Comparison of ENCODE assay signal across 8 cellular contexts in the genomic region with DNA sequence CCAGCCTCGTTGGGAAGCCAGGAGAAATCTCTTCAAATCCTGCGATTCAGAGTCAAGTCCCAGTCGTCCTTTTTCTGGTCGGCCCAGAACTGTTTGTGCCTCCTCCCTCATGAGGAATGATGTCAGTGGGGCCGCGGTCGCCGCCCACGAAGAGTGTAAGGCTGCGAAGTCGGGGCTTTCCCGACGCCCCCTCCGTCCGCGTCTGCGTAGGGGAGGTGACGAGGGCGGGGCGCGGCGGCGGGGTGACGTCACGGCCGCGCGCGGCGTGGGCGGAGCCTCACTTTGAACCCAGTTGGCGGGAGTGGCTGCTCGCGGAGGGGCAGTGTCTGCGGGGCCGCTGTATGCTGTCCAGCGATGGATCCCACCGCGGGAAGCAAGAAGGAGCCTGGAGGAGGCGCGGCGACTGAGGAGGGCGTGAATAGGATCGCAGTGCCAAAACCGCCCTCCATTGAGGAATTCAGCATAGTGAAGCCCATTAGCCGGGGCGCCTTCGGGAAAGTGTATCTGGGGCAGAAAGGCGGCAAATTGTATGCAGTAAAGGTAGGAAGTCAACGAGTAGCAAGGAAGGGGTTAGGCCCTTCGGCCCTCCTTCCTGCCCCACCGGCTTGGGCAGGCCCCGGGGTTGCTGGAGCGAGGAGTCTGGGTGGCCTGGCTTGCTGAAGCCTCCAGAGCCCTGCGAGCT. TPM values are rescaled to one million over a fixed set of nuclear protein-coding genes. Genes with fewer than 3 reads are reported as not detected.
DNase-seq lines count a peak whose midpoint lies in the region; ATAC-seq, FAIRE-seq and TF ChIP-seq lines count a peak whose summit lies in the region.

A gene (plus strand): TSS at position 280 of the 682 bp plus-strand sequence. CDS start 75 bp downstream, at position 355.

- H3K4me3 ChIP-seq in right atrium auricular region: peak within 1 kb of the TSS; percentile 90 to 97
- peak within 1 kb of the TSS; percentile 86 for H3K4me3 ChIP-seq in psoas muscle

- H3K27me3 ChIP-seq in right atrium auricular region (no peaks in the 10 kb centered on the region), psoas muscle (ENCODE audit: insufficient read depth in 3 of 3, low read length in 2 of 3) (no peaks in the 10 kb centered on the region)

- 0 to 1% (median 0%) methylated on average over 52 to 55 of the region's 55 CpGs for WGBS in psoas muscle, 3 donors

- no peak for FAIRE-seq in urothelium cell line (lab: Jason Lieb, UNC)

- H3K27ac ChIP-seq in right atrium auricular region (peak within 1 kb of the TSS; percentile 98 to 99), psoas muscle (peak within 1 kb of the TSS; percentile 99)

- intact Hi-C loops in T-helper 2 cell treated with Interferon-gamma antibody and Interleukin-4, amounts not matched to agents 100 ng/mL and 5 ng/mL, for 36 hours (cut with micrococcal nuclease): loop anchor here (1.0 to 10.0 kb wide), 7 partner anchors 55 to 1378 kb away; a partner anchor contains a TSS
- intact Hi-C loops in psoas muscle (cut with DNase I): no loop called here

- DNase-seq in NCI-H1436 (lab: John Stamatoyannopoulos, UW): peak; percentile 84
- DNase-seq in anterior cingulate cortex (lab: John Stamatoyannopoulos, UW): peak; percentile 44 to 94 (median 84)
- DNase-seq in right atrium auricular region (ENCODE audit: low spot score): peak; percentile 96
- peak; percentile 93 to 96 for DNase-seq in psoas muscle
- peak; percentile 93 for DNase-seq in urothelium cell line (ENCODE audit: low spot score)

- peak; percentile 87 for ATAC-seq in GM18498 (IDR thresholded peaks at IDR 0.05; ENCODE audit: unreplicated experiment)
- peak; percentile 80 for ATAC-seq in HG02763 (IDR thresholded peaks at IDR 0.05; ENCODE audit: unreplicated experiment)
- peak; percentile 94 to 96 (median 96) for ATAC-seq in psoas muscle

- H3K4me1 ChIP-seq in right atrium auricular region: peaks cover 0 to 27% of the 10 kb centered on the region in 2 donors
- H3K4me1 ChIP-seq in psoas muscle: peaks cover 15% of the 10 kb centered on the region

- TF ChIP-seq CTCF in right atrium auricular region (IDR thresholded peaks at IDR 0.05) (no peak), psoas muscle (IDR thresholded peaks at IDR 0.05) (no peak)

- H3K36me3 ChIP-seq in right atrium auricular region (no peaks in the 10 kb centered on the region), psoas muscle (ENCODE audit: insufficient read depth in 1 of 2, low read depth in 1 of 2) (peaks cover 0 to 19% of the 10 kb centered on the region in 2 donors)

- H3K9me3 ChIP-seq in right atrium auricular region (no peaks in the 10 kb centered on the region), psoas muscle (no peaks in the 10 kb centered on the region)

RNA-seq across cellular contexts. Expression of the gene that starts here (rescaled TPM):
- total RNA-seq in T-helper 2 cell treated with Interferon-gamma antibody and Interleukin-4, amounts not matched to agents 100 ng/mL and 5 ng/mL, for 36 hours: 27.1 and 30.2 TPM in 2 replicates
- 1 to 10 TPM; 2.0 to 3.1 TPM for total RNA-seq in right atrium auricular region
- 1 to 10 TPM; 1.2 to 2.9 (median 1.3) TPM for total RNA-seq in psoas muscle
- 1 to 10 TPM; 1.3 to 4.4 (median 1.7) TPM for polyA plus RNA-seq in psoas muscle

Comparison
In these comparisons a context has a peak if more than half of its experiments do, and no peak if none do; other contexts are left out.
1. Peak in every context shown above with its lines: DNase-seq, ATAC-seq, H3K4me3 ChIP-seq and H3K27ac ChIP-seq.